In the genomic region with DNA sequence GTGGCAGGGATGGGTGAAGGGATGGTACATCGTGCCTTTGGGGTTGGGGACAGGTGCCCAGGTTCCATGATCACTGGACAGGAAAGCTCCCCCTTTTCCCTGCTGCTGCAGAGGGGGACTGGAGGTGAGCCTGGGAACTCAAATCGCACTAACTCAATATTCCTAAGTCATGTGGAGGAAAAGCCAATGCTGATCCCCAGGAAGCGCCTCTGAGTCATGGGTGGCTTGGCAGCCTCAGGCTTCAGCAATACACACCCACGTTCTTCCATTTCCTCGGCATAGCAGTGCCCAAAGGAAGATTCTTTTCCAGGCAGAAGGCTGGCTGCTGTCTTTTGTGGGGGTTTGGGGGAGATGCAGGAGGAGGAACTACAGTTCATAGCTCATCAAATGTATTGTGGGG, we compare ENCODE assay signal across 1 cellular context.
TF ChIP-seq lines count a peak whose summit lies in the region.

No MANE protein-coding gene starts in this region.

TF ChIP-seq in SK-N-SH, 30 proteins besides CTCF, POLR2A, EP300 and RAD21 (continued from another document):
- TF ChIP-seq FOSL2 (IDR thresholded peaks at IDR 0.05; ENCODE audit: borderline replicate concordance, low read depth) (peak; percentile 70; the same call in 1 of the 2 replicates), FOXM1 (IDR thresholded peaks at IDR 0.05; ENCODE audit: low read depth) (no peak), POLR2AphosphoS5 (IDR thresholded peaks at IDR 0.05; ENCODE audit: low read depth, low read length) (no peak), NRF1 (IDR thresholded peaks at IDR 0.05; ENCODE audit: low read depth, low read length) (no peak), CHD2 (IDR thresholded peaks at IDR 0.05; ENCODE audit: low read length, partially characterized antibody) (no peak), NFIC (IDR thresholded peaks at IDR 0.05; ENCODE audit: borderline replicate concordance) (peak; percentile 35; the same call in 1 of the 2 replicates), FOXJ3 (CRISPR knock-in tag; IDR thresholded peaks at IDR 0.05) (no peak), JUND (IDR thresholded peaks at IDR 0.05) (peak; percentile 32; the same call in 1 of the 2 replicates), GABPA (IDR thresholded peaks at IDR 0.05; ENCODE audit: low read depth) (no peak), TEAD4 (IDR thresholded peaks at IDR 0.05; ENCODE audit: borderline replicate concordance, insufficient read depth) (no peak)
- TF ChIP-seq, protein P1, sequence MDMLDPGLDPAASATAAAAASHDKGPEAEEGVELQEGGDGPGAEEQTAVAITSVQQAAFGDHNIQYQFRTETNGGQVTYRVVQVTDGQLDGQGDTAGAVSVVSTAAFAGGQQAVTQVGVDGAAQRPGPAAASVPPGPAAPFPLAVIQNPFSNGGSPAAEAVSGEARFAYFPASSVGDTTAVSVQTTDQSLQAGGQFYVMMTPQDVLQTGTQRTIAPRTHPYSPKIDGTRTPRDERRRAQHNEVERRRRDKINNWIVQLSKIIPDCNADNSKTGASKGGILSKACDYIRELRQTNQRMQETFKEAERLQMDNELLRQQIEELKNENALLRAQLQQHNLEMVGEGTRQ (IDR thresholded peaks at IDR 0.05; ENCODE audit: borderline replicate concordance, low read depth, low read length), result no peak
- TF ChIP-seq, protein P2, sequence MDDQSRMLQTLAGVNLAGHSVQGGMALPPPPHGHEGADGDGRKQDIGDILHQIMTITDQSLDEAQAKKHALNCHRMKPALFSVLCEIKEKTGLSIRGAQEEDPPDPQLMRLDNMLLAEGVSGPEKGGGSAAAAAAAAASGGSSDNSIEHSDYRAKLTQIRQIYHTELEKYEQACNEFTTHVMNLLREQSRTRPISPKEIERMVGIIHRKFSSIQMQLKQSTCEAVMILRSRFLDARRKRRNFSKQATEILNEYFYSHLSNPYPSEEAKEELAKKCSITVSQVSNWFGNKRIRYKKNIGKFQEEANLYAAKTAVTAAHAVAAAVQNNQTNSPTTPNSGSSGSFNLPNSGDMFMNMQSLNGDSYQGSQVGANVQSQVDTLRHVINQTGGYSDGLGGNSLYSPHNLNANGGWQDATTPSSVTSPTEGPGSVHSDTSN (IDR thresholded peaks at IDR 0.05), result no peak
- TF ChIP-seq, protein P3, sequence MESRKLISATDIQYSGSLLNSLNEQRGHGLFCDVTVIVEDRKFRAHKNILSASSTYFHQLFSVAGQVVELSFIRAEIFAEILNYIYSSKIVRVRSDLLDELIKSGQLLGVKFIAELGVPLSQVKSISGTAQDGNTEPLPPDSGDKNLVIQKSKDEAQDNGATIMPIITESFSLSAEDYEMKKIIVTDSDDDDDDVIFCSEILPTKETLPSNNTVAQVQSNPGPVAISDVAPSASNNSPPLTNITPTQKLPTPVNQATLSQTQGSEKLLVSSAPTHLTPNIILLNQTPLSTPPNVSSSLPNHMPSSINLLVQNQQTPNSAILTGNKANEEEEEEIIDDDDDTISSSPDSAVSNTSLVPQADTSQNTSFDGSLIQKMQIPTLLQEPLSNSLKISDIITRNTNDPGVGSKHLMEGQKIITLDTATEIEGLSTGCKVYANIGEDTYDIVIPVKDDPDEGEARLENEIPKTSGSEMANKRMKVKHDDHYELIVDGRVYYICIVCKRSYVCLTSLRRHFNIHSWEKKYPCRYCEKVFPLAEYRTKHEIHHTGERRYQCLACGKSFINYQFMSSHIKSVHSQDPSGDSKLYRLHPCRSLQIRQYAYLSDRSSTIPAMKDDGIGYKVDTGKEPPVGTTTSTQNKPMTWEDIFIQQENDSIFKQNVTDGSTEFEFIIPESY (IDR thresholded peaks at IDR 0.05; ENCODE audit: borderline replicate concordance, low read depth), result no peak
- TF ChIP-seq, protein P4, sequence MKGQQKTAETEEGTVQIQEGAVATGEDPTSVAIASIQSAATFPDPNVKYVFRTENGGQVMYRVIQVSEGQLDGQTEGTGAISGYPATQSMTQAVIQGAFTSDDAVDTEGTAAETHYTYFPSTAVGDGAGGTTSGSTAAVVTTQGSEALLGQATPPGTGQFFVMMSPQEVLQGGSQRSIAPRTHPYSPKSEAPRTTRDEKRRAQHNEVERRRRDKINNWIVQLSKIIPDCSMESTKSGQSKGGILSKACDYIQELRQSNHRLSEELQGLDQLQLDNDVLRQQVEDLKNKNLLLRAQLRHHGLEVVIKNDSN (IDR thresholded peaks at IDR 0.05; ENCODE audit: borderline replicate concordance, low read depth), result 0 out of 2 replicates have a peak, but pooled peaks have one; percentile 10
